2 cellular contexts compared by ENCODE assay signal in genomic region chr7:134802762-134803161, GRCh38.
TF ChIP-seq lines count a peak whose summit lies in the region.

No MANE protein-coding gene starts in this region.

TF ChIP-seq in IMR-90, 13 proteins besides CTCF, POLR2A, EP300 and RAD21:
- no peak for TF ChIP-seq CEBPB (IDR thresholded peaks at IDR 0.05; ENCODE audit: low read depth, low read length)
- no peak for TF ChIP-seq CHD1 (IDR thresholded peaks at IDR 0.05; ENCODE audit: low read depth, low read length)
- TF ChIP-seq RCOR1 (IDR thresholded peaks at IDR 0.05; ENCODE audit: insufficient replicate concordance, low read length) = no peak
- TF ChIP-seq FOS (IDR thresholded peaks at IDR 0.05; ENCODE audit: low read depth, low read length) = no peak
- TF ChIP-seq MAZ (IDR thresholded peaks at IDR 0.05; ENCODE audit: borderline replicate concordance, low read depth, low read length) = no peak
- TF ChIP-seq NFE2L2 (IDR thresholded peaks at IDR 0.05; ENCODE audit: low read depth, low read length) = no peak
- no peak for TF ChIP-seq ELK1 (IDR thresholded peaks at IDR 0.05; ENCODE audit: borderline replicate concordance, low read depth, low read length)
- TF ChIP-seq MAFK (IDR thresholded peaks at IDR 0.05; ENCODE audit: low read depth, low read length) = no peak
- TF ChIP-seq BHLHE40 (IDR thresholded peaks at IDR 0.05; ENCODE audit: low read depth, low read length) = no peak
- TF ChIP-seq USF2 (IDR thresholded peaks at IDR 0.05; ENCODE audit: low read depth, low read length) = no peak
- no peak for TF ChIP-seq MXI1 (IDR thresholded peaks at IDR 0.05; ENCODE audit: borderline replicate concordance, low read depth, low read length)
- no peak for TF ChIP-seq RFX5 (IDR thresholded peaks at IDR 0.05; ENCODE audit: low read depth, low read length)
- no peak for TF ChIP-seq SMC3 (IDR thresholded peaks at IDR 0.05; ENCODE audit: low read depth, low read length)

TF ChIP-seq in GM12878, 131 proteins besides CTCF, POLR2A, EP300 and RAD21:
- TF ChIP-seq WRNIP1 (IDR thresholded peaks at IDR 0.05; ENCODE audit: borderline replicate concordance, low read depth, low read length) = no peak
- TF ChIP-seq RFX5 (IDR thresholded peaks at IDR 0.05; ENCODE audit: low read depth, low read length) = no peak
- no peak for TF ChIP-seq ZNF207 (IDR thresholded peaks at IDR 0.05; ENCODE audit: borderline replicate concordance)
- TF ChIP-seq KDM1A (IDR thresholded peaks at IDR 0.05; ENCODE audit: borderline replicate concordance) = no peak
- no peak for TF ChIP-seq MLLT1 (IDR thresholded peaks at IDR 0.05)
- TF ChIP-seq ATF3 (IDR thresholded peaks at IDR 0.05; ENCODE audit: borderline replicate concordance, extremely low read depth, low read depth, low read length) = no peak
- TF ChIP-seq HDAC2 (IDR thresholded peaks at IDR 0.05) = no peak
